Comparison of ENCODE assay signal across 8 cellular contexts in the genomic region with DNA sequence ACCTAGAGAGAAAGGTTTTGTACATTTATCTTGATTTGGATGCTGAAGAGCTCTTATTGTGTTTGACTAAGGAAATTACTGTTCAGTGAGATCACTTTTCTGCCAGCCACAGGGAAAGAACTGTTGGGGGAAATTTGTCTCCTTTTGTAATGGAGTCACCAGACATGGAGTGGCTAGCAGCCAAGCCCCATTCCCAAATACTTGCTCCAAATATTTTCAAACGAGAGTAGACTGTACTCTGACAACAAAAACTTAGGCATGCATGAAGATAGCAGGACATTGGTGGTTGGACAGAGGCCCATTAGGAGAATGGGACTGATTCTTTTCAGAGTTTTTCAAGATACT. TPM values are rescaled to one million over a fixed set of nuclear protein-coding genes. Genes with fewer than 3 reads are reported as not detected.
DNase-seq lines count a peak whose midpoint lies in the region; ATAC-seq and TF ChIP-seq lines count a peak whose summit lies in the region.

No MANE protein-coding gene starts in this region.

- WGBS in SK-N-SH (ENCODE audit: low lambda C conversion rate): 8% methylated on average over 1 of the region's 1 CpG

- no peaks in the 10 kb centered on the region for H3K9me3 ChIP-seq in SK-N-SH

- peak overlapping the region; percentile 41; the same call in 1 of the 2 replicates for H3K9ac ChIP-seq in SK-N-SH

- TF ChIP-seq CTCF in SK-N-SH (IDR thresholded peaks at IDR 0.05) (no peak), progenitor cell of endocrine pancreas (IDR thresholded peaks at IDR 0.05; ENCODE audit: unreplicated experiment) (no peak), WTC11 (IDR thresholded peaks at IDR 0.05) (no peak)

- ATAC-seq in WTC11: no peak
- ATAC-seq in activated T-cell treated with anti-CD3 and anti-CD28 coated beads, Interleukin-2, amount 50 U/mL, for 72 hours (replicated peaks in 1 of 2): no peak

- H3K36me3 Mint-ChIP-seq in progenitor cell of endocrine pancreas (ENCODE audit: insufficient read depth) (peaks cover 14% of the 10 kb centered on the region), WTC11 (peaks cover 59% of the 10 kb centered on the region)
- H3K36me3 Mint-ChIP-seq in activated T-cell treated with anti-CD3 and anti-CD28 coated beads, Interleukin-2, amount 50 U/mL, for 72 hours (ENCODE audit: insufficient read depth in 2 of 2): peaks cover 4 to 17% of the 10 kb centered on the region in 2 donors

- H3K4me3 Mint-ChIP-seq in progenitor cell of endocrine pancreas (ENCODE audit: low read depth): no peak overlapping the region
- H3K4me3 Mint-ChIP-seq in WTC11: no peak overlapping the region
- no peak overlapping the region for H3K4me3 Mint-ChIP-seq in activated T-cell treated with anti-CD3 and anti-CD28 coated beads, Interleukin-2, amount 50 U/mL, for 72 hours

- H2AFZ ChIP-seq in SK-N-SH (ENCODE audit: low read depth): no peak overlapping the region

- peak overlapping the region; percentile 74 to 86; a peak in 3 of 4 replicates for H3K27ac ChIP-seq in SK-N-SH (ENCODE audit: low read depth in 2 of 2, low read length in 1 of 2)

- H3K27me3 Mint-ChIP-seq in progenitor cell of endocrine pancreas (no peaks in the 10 kb centered on the region), WTC11 (ENCODE audit: low read depth) (no peaks in the 10 kb centered on the region)
- no peaks in the 10 kb centered on the region for H3K27me3 Mint-ChIP-seq in activated T-cell treated with anti-CD3 and anti-CD28 coated beads, Interleukin-2, amount 50 U/mL, for 72 hours (ENCODE audit: low read depth)

- peak overlapping the region in 1 of 2 experiments; percentile 27; a peak in 1 of 4 replicates for H3K4me3 ChIP-seq in SK-N-SH (ENCODE audit: low read depth in 2 of 2, low read length in 1 of 2)

- H3K9me3 Mint-ChIP-seq in progenitor cell of endocrine pancreas (ENCODE audit: low read depth) (no peaks in the 10 kb centered on the region), WTC11 (no peaks in the 10 kb centered on the region)
- H3K9me3 Mint-ChIP-seq in activated T-cell treated with anti-CD3 and anti-CD28 coated beads, Interleukin-2, amount 50 U/mL, for 72 hours: no peaks in the 10 kb centered on the region

- no peaks in the 10 kb centered on the region for H3K27me3 ChIP-seq in SK-N-SH (ENCODE audit: insufficient read depth)

- TF ChIP-seq EP300 in SK-N-SH (IDR thresholded peaks at IDR 0.05; ENCODE audit: borderline replicate concordance in 1 of 2, low read depth in 1 of 2, low read length in 1 of 2): peak in 1 of 2 experiments; percentile 66; a peak in 2 of 4 replicates

- H3K27ac Mint-ChIP-seq in progenitor cell of endocrine pancreas (peak overlapping the region; percentile 91), WTC11 (no peak overlapping the region)
- H3K27ac Mint-ChIP-seq in activated T-cell treated with anti-CD3 and anti-CD28 coated beads, Interleukin-2, amount 50 U/mL, for 72 hours: no peak overlapping the region

- no peak for TF ChIP-seq RAD21 in SK-N-SH (IDR thresholded peaks at IDR 0.05; ENCODE audit: low read length)

- H3K79me2 ChIP-seq in SK-N-SH (ENCODE audit: insufficient read depth): peaks cover 68% of the 10 kb centered on the region

- H3F3A ChIP-seq in SK-N-SH (replicated peaks; ENCODE audit: insufficient read depth): peaks cover 56% of the 10 kb centered on the region

- H3K36me3 ChIP-seq in SK-N-SH (replicated peaks in 1 of 2; ENCODE audit: control insufficient read depth in 1 of 2, insufficient read depth in 2 of 2, low read length in 1 of 2): peaks cover 55 to 67% of the 10 kb centered on the region in 2 experiments

- H4K20me1 ChIP-seq in SK-N-SH (ENCODE audit: insufficient read depth): peaks cover 9% of the 10 kb centered on the region

- DNase-seq in Daoy (ENCODE audit: low read depth) (peak; percentile 88), SK-N-SH (no peak), fibroblast of the conjunctiva (ENCODE audit: low read depth) (peak; percentile 8), progenitor cell of endocrine pancreas (ENCODE audit: low spot score, unreplicated experiment) (no peak), WTC11 (ENCODE audit: low spot score) (no peak), NCI-H1436 (lab: John Stamatoyannopoulos, UW) (no peak)
- DNase-seq in activated T-cell treated with anti-CD3 and anti-CD28 coated beads, Interleukin-2, amount 50 U/mL, for 72 hours: no peak
- DNase-seq in stimulated activated CD4-positive, alpha-beta T cell treated with anti-CD3 and anti-CD28 coated beads, Interleukin-2, amount 100 ng/mL, for 48 hours: no peak

- POLR2A ChIA-PET in SK-N-SH (lab: Yijun Ruan, JAX) (no interaction called here), WTC11 (lab: Charles Lee) (no interaction called here)

- CTCF ChIA-PET in SK-N-SH (lab: Yijun Ruan, JAX) (interaction anchor here (1.1 to 3.1 kb wide), 6 partner anchors 13 to 320 kb away, joined by 3 to 12 read pairs (median 4); a partner anchor contains a TSS), WTC11 (lab: Charles Lee) (interaction anchor here (0.7 to 1.1 kb wide), 2 partner anchors 55 to 57 kb away, joined by 3 to 4 read pairs; no protein-coding TSS in a partner anchor)

- peaks cover 5 to 25% of the 10 kb centered on the region in 2 experiments for H3K4me1 ChIP-seq in SK-N-SH (ENCODE audit: control insufficient read depth in 1 of 2, insufficient read depth in 2 of 2, low read depth in 1 of 2, low read length in 1 of 2)

- H3K9me2 ChIP-seq in SK-N-SH: no peaks in the 10 kb centered on the region

- H3K4me2 ChIP-seq in SK-N-SH: peak overlapping the region; percentile 40

- H3K4me1 Mint-ChIP-seq in progenitor cell of endocrine pancreas (ENCODE audit: low read depth) (peaks cover 14% of the 10 kb centered on the region), WTC11 (no peaks in the 10 kb centered on the region)
- H3K4me1 Mint-ChIP-seq in activated T-cell treated with anti-CD3 and anti-CD28 coated beads, Interleukin-2, amount 50 U/mL, for 72 hours (ENCODE audit: low read depth): peaks cover 12% of the 10 kb centered on the region

TF ChIP-seq in SK-N-SH, 30 proteins besides CTCF, POLR2A, EP300 and RAD21 (continues in another document):
- TF ChIP-seq RFX5 (IDR thresholded peaks at IDR 0.05; ENCODE audit: low read length): no peak
- TF ChIP-seq FOXM1 (IDR thresholded peaks at IDR 0.05; ENCODE audit: low read depth): no peak
- TF ChIP-seq RXRA (IDR thresholded peaks at IDR 0.05; ENCODE audit: borderline replicate concordance, low read depth): peak; percentile 41; the same call in 1 of the 2 replicates
- TF ChIP-seq, protein P1, sequence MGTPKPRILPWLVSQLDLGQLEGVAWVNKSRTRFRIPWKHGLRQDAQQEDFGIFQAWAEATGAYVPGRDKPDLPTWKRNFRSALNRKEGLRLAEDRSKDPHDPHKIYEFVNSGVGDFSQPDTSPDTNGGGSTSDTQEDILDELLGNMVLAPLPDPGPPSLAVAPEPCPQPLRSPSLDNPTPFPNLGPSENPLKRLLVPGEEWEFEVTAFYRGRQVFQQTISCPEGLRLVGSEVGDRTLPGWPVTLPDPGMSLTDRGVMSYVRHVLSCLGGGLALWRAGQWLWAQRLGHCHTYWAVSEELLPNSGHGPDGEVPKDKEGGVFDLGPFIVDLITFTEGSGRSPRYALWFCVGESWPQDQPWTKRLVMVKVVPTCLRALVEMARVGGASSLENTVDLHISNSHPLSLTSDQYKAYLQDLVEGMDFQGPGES (IDR thresholded peaks at IDR 0.05; ENCODE audit: low read depth, low read length): no peak

TF ChIP-seq in WTC11, 78 proteins besides CTCF, POLR2A, EP300 and RAD21 (continues in another document):
- no peak for TF ChIP-seq ZNF263 (CRISPR knock-in tag; IDR thresholded peaks at IDR 0.05; ENCODE audit: low read depth)
- TF ChIP-seq, protein P2, sequence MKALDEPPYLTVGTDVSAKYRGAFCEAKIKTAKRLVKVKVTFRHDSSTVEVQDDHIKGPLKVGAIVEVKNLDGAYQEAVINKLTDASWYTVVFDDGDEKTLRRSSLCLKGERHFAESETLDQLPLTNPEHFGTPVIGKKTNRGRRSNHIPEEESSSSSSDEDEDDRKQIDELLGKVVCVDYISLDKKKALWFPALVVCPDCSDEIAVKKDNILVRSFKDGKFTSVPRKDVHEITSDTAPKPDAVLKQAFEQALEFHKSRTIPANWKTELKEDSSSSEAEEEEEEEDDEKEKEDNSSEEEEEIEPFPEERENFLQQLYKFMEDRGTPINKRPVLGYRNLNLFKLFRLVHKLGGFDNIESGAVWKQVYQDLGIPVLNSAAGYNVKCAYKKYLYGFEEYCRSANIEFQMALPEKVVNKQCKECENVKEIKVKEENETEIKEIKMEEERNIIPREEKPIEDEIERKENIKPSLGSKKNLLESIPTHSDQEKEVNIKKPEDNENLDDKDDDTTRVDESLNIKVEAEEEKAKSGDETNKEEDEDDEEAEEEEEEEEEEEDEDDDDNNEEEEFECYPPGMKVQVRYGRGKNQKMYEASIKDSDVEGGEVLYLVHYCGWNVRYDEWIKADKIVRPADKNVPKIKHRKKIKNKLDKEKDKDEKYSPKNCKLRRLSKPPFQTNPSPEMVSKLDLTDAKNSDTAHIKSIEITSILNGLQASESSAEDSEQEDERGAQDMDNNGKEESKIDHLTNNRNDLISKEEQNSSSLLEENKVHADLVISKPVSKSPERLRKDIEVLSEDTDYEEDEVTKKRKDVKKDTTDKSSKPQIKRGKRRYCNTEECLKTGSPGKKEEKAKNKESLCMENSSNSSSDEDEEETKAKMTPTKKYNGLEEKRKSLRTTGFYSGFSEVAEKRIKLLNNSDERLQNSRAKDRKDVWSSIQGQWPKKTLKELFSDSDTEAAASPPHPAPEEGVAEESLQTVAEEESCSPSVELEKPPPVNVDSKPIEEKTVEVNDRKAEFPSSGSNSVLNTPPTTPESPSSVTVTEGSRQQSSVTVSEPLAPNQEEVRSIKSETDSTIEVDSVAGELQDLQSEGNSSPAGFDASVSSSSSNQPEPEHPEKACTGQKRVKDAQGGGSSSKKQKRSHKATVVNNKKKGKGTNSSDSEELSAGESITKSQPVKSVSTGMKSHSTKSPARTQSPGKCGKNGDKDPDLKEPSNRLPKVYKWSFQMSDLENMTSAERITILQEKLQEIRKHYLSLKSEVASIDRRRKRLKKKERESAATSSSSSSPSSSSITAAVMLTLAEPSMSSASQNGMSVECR (CRISPR knock-in tag; IDR thresholded peaks at IDR 0.05; ENCODE audit: borderline replicate concordance): no peak

RNA-seq across cellular contexts. Expression of a gene that starts 21.1 kb away (rescaled TPM):
- total RNA-seq in Daoy (2014; rRNA removed; shearing (Covaris generic)): 22.4 and 22.7 TPM in 2 replicates
- 24.5 and 30.7 TPM in 2 replicates for polyA plus RNA-seq in SK-N-SH (2012; rRNA removed)
- polyA plus RNA-seq in SK-N-SH (2012; cell fraction: cytosol; rRNA removed): 17.3 and 21.7 TPM in 2 replicates
- 49.1 and 58.6 TPM in 2 replicates for polyA plus RNA-seq in SK-N-SH (2012; cell fraction: nucleus; rRNA removed)
- 94.9 and 99.8 TPM in 2 replicates for total RNA-seq in progenitor cell of endocrine pancreas
- total RNA-seq in WTC11 (2021): 94.1 to 98.6 TPM (median 97.2 TPM) in 3 replicates
- 10 to 100 TPM; 47.8 to 49.8 TPM for total RNA-seq in activated T-cell treated with anti-CD3 and anti-CD28 coated beads, Interleukin-2, amount 50 U/mL, for 72 hours

RNA-seq across cellular contexts. Expression of a gene that starts 38.7 kb away (rescaled TPM):
- 16.5 and 22.1 TPM in 2 replicates for total RNA-seq in Daoy (2014; rRNA removed; shearing (Covaris generic))
- polyA plus RNA-seq in SK-N-SH (2012; rRNA removed): 42.1 and 50.5 TPM in 2 replicates
- polyA plus RNA-seq in SK-N-SH (2012; cell fraction: cytosol; rRNA removed): 23.2 and 33.5 TPM in 2 replicates
- 35.0 and 43.6 TPM in 2 replicates for polyA plus RNA-seq in SK-N-SH (2012; cell fraction: nucleus; rRNA removed)
- 6.6 and 7.4 TPM in 2 replicates for total RNA-seq in progenitor cell of endocrine pancreas
- 6.3 to 9.9 TPM (median 8.1 TPM) in 3 replicates for total RNA-seq in WTC11 (2021)
- under 1 TPM; 0.94 to 0.97 TPM for total RNA-seq in activated T-cell treated with anti-CD3 and anti-CD28 coated beads, Interleukin-2, amount 50 U/mL, for 72 hours

Comparison
In these comparisons a context has a peak if more than half of its experiments do, and no peak if none do; other contexts are left out.
1. DNase-seq: peak in Daoy (single experiment) and fibroblast of the conjunctiva (single experiment); none in SK-N-SH (single experiment), progenitor cell of endocrine pancreas (single experiment), WTC11 (single experiment), activated T-cell treated with anti-CD3 and anti-CD28 coated beads, Interleukin-2, amount 50 U/mL, for 72 hours (0 of 2), stimulated activated CD4-positive, alpha-beta T cell treated with anti-CD3 and anti-CD28 coated beads, Interleukin-2, amount 100 ng/mL, for 48 hours (0 of 2) and NCI-H1436 (single experiment).